ENCODE assay signal across 27 cellular contexts in the genomic region with DNA sequence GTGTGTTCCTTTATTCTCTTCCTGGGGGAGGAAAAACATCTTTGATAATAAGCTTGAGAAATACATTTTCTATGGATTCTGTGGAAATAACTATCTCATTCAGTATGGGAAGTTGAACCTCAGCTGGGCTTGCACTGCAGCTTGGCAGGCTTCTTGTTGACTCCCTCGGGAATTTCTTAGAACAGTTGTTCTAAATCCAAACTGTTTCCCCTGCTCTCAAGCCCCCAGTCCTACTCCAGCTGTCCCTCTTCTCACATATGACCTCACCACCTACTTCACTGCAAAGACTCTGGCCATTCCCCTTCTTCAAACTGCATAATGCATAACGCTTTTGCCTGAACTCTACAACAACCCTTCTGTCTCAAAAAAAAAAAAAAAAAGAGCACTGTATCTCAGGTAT.
A peak's percentile ranks its signal among the peaks of the same experiment; 100 is the strongest.
DNase-seq lines count a peak whose midpoint lies in the region; ATAC-seq and TF ChIP-seq lines count a peak whose summit lies in the region.
"Had no signal": no experiment of that assay in that cellular context is flagged by ENCODE, and none has a peak within 500 bp of the region (broad histone marks: within the 10 kb centered on the region; RNA-seq: fewer than 3 reads in every experiment).

No MANE protein-coding gene starts in this region.

- H3K27ac ChIP-seq in heart right ventricle = peak overlapping the region in 5 of 10 donors; percentile 3 to 53 (median 39)
- H3K27ac ChIP-seq: BLaER1 treated with 17β-estradiol and CSF1 and Interleukin-3, amounts not matched to agents 10 nM and 100 nM; neural progenitor cell; Peyer's patch had no signal

- peaks cover 0 to 9% (median 0%) of the 10 kb centered on the region in 11 donors for H3K9me3 ChIP-seq in heart right ventricle

- peak in 7 of 8 donors; percentile 61 to 88 (median 71) for ATAC-seq in heart right ventricle
- ATAC-seq in sciatic nerve = peak; percentile 70
- ATAC-seq: activated T-helper 17 cell treated with anti-CD3 and anti-CD28 coated beads, Interleukin-2, amount 50 U/mL, for 72 hours; HCT116; HepG2 had no signal

- intact Hi-C loops in heart right ventricle (cut with DNase I) (no loop called here), sciatic nerve (cut with DNase I) (no loop called here)

- H3K27me3 ChIP-seq in heart right ventricle = no peaks in the 10 kb centered on the region
- H3K27me3 ChIP-seq: BLaER1 treated with 17β-estradiol and CSF1 and Interleukin-3, amounts not matched to agents 10 nM and 100 nM; neural progenitor cell; Peyer's patch; tibial artery had no signal

- H3K36me3 ChIP-seq in heart right ventricle = no peaks in the 10 kb centered on the region
- H3K36me3 ChIP-seq: BLaER1 treated with 17β-estradiol and CSF1 and Interleukin-3, amounts not matched to agents 10 nM and 100 nM; neural progenitor cell; Peyer's patch; tibial artery had no signal

- H3K27me3 Mint-ChIP-seq in T-helper 2 cell treated with Interferon-gamma antibody and Interleukin-4, amounts not matched to agents 5 μg/mL and 100 μg/mL, for 36 hours (ENCODE audit: low read depth) = no peaks in the 10 kb centered on the region
- H3K27me3 Mint-ChIP-seq: activated naive CD4-positive, alpha-beta T cell treated with anti-CD3 and anti-CD28 coated beads, Interleukin-2, amount 10 ng/mL, durations not matched to agents 7 days and 5 days had no signal

- no peaks in the 10 kb centered on the region for H3K9me3 Mint-ChIP-seq in T-helper 2 cell treated with Interferon-gamma antibody and Interleukin-4, amounts not matched to agents 5 μg/mL and 100 μg/mL, for 36 hours
- H3K9me3 Mint-ChIP-seq: activated naive CD4-positive, alpha-beta T cell treated with anti-CD3 and anti-CD28 coated beads, Interleukin-2, amount 10 ng/mL, durations not matched to agents 7 days and 5 days; activated T-helper 17 cell treated with anti-CD3 and anti-CD28 coated beads, Interleukin-2, amount 50 U/mL, for 72 hours had no signal

- no peak overlapping the region for H3K27ac Mint-ChIP-seq in T-helper 2 cell treated with Interferon-gamma antibody and Interleukin-4, amounts not matched to agents 5 μg/mL and 100 μg/mL, for 36 hours
- H3K27ac Mint-ChIP-seq: activated naive CD4-positive, alpha-beta T cell treated with anti-CD3 and anti-CD28 coated beads, Interleukin-2, amount 10 ng/mL, durations not matched to agents 7 days and 5 days; activated T-helper 17 cell treated with anti-CD3 and anti-CD28 coated beads, Interleukin-2, amount 50 U/mL, for 72 hours; neural progenitor cell had no signal

- no peaks in the 10 kb centered on the region for H3K4me1 Mint-ChIP-seq in T-helper 2 cell treated with Interferon-gamma antibody and Interleukin-4, amounts not matched to agents 5 μg/mL and 100 μg/mL, for 36 hours (ENCODE audit: low read depth)
- H3K4me1 Mint-ChIP-seq: activated naive CD4-positive, alpha-beta T cell treated with anti-CD3 and anti-CD28 coated beads, Interleukin-2, amount 10 ng/mL, durations not matched to agents 7 days and 5 days; activated T-helper 17 cell treated with anti-CD3 and anti-CD28 coated beads, Interleukin-2, amount 50 U/mL, for 72 hours had no signal

- 45 to 65% methylated on average over 2 of the region's 2 CpGs for WGBS in heart right ventricle, 2 donors

- H3K4me3 Mint-ChIP-seq in T-helper 2 cell treated with Interferon-gamma antibody and Interleukin-4, amounts not matched to agents 5 μg/mL and 100 μg/mL, for 36 hours = no peak overlapping the region
- H3K4me3 Mint-ChIP-seq: activated naive CD4-positive, alpha-beta T cell treated with anti-CD3 and anti-CD28 coated beads, Interleukin-2, amount 10 ng/mL, durations not matched to agents 7 days and 5 days; activated T-helper 17 cell treated with anti-CD3 and anti-CD28 coated beads, Interleukin-2, amount 50 U/mL, for 72 hours; neural progenitor cell had no signal

- TF ChIP-seq CTCF in cardiac fibroblast (IDR thresholded peaks at IDR 0.05; ENCODE audit: low read depth, low read length) (no peak), heart right ventricle (IDR thresholded peaks at IDR 0.05) (no peak)

- H3K4me1 ChIP-seq in heart right ventricle = peaks cover 0 to 14% (median 3%) of the 10 kb centered on the region in 9 donors
- H3K4me1 ChIP-seq: neural progenitor cell, Peyer's patch had no signal

- H3K4me3 ChIP-seq in cardiac fibroblast (replicated peaks in 1 of 2; ENCODE audit: low read depth in 2 of 2, low read length in 2 of 2) (no peak overlapping the region), heart right ventricle (no peak overlapping the region)
- H3K4me3 ChIP-seq: BLaER1 treated with 17β-estradiol and CSF1 and Interleukin-3, amounts not matched to agents 10 nM and 100 nM; neural progenitor cell; Peyer's patch; tibial artery had no signal

- no peaks in the 10 kb centered on the region for H3K36me3 Mint-ChIP-seq in T-helper 2 cell treated with Interferon-gamma antibody and Interleukin-4, amounts not matched to agents 5 μg/mL and 100 μg/mL, for 36 hours (ENCODE audit: low read depth)
- H3K36me3 Mint-ChIP-seq: activated naive CD4-positive, alpha-beta T cell treated with anti-CD3 and anti-CD28 coated beads, Interleukin-2, amount 10 ng/mL, durations not matched to agents 7 days and 5 days; neural progenitor cell had no signal

- DNase-seq in NCI-H446 treated with DMSO at 0.1 percent for 48 hours (lab: John Stamatoyannopoulos, UW) (peak; percentile 55), cardiac fibroblast (ENCODE audit: low read depth in 2 of 2) (peak; percentile 21 to 72), heart right ventricle (peak in 1 of 2 donors; percentile 13), sciatic nerve (ENCODE audit: low spot score) (no peak), NCI-H2196 treated with DMSO at 0.1 percent for 48 hours (lab: John Stamatoyannopoulos, UW; ENCODE audit: unreplicated experiment) (no peak)
- DNase-seq in T-helper 2 cell treated with Interferon-gamma antibody and Interleukin-4, amounts not matched to agents 5 μg/mL and 100 μg/mL, for 36 hours (ENCODE audit: low spot score) = no peak
- DNase-seq in stimulated activated CD4-positive, alpha-beta T cell treated with anti-CD3 and anti-CD28 coated beads, Interleukin-4, amount 100 ng/mL, for 24 hours = no peak
- DNase-seq: activated CD4-positive, alpha-beta T cell treated with anti-CD3 and anti-CD28 coated beads for 48 hours; activated naive CD4-positive, alpha-beta T cell treated with anti-CD3 and anti-CD28 coated beads, Interleukin-2, amount 10 ng/mL, durations not matched to agents 7 days and 5 days; DMS53; effector CD4-positive, alpha-beta T cell; foreskin melanocyte; hypothalamus; mammary epithelial cell; MM.1S; NCI-H1105 treated with DMSO at 0.1 percent for 48 hours; NCI-H187 treated with DMSO at 0.1 percent for 48 hours; NCI-H2227 treated with DMSO at 0.1 percent for 48 hours; NCI-H748 treated with DMSO at 0.1 percent for 48 hours; Peyer's patch; stimulated activated CD4-positive, alpha-beta T cell treated with anti-CD3 and anti-CD28 coated beads, Interleukin-4, amount 100 ng/mL, for 4 hours; tibial artery had no signal

Comparison
In these comparisons a context has a peak if more than half of its experiments do, and no peak if none do; other contexts are left out.
1. DNase-seq: peak in NCI-H446 treated with DMSO at 0.1 percent for 48 hours (single experiment) and cardiac fibroblast (2 of 2); none in sciatic nerve (single experiment), T-helper 2 cell treated with Interferon-gamma antibody and Interleukin-4, amounts not matched to agents 5 μg/mL and 100 μg/mL, for 36 hours (single experiment), stimulated activated CD4-positive, alpha-beta T cell treated with anti-CD3 and anti-CD28 coated beads, Interleukin-4, amount 100 ng/mL, for 24 hours (single experiment) and NCI-H2196 treated with DMSO at 0.1 percent for 48 hours (single experiment).